In the genomic region with DNA sequence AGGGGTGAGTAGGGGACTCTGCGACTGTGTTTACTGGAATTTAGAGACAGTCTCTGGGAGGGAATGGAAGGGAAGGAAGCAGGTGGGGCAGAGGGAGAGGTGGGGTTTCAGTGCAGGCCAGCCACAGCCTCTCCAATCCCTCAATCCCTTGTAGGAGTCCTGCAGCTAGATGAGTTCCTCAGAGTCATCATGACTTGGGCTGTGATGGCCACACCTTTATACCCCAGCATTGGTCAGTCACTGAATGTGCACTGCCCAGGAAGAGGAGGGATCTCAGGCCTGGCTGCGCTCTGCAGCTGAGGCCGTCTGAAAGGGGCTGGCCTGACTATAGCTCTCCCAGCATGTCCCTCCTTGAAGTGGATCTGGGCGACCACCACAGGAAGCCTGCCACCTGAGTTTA, we compare ENCODE assay signal across 1 cellular context.
A peak's percentile ranks its signal among the peaks of the same experiment; 100 is the strongest.
TF ChIP-seq lines count a peak whose summit lies in the region.

No MANE protein-coding gene starts in this region.

TF ChIP-seq in K562, 482 proteins besides CTCF, POLR2A, EP300 and RAD21 (continued from another document):
- TF ChIP-seq, protein P1, sequence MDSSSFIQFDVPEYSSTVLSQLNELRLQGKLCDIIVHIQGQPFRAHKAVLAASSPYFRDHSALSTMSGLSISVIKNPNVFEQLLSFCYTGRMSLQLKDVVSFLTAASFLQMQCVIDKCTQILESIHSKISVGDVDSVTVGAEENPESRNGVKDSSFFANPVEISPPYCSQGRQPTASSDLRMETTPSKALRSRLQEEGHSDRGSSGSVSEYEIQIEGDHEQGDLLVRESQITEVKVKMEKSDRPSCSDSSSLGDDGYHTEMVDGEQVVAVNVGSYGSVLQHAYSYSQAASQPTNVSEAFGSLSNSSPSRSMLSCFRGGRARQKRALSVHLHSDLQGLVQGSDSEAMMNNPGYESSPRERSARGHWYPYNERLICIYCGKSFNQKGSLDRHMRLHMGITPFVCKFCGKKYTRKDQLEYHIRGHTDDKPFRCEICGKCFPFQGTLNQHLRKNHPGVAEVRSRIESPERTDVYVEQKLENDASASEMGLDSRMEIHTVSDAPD (CRISPR knock-in tag; IDR thresholded peaks at IDR 0.05): no peak
- TF ChIP-seq SIN3A (IDR thresholded peaks at IDR 0.05; ENCODE audit: borderline replicate concordance in 2 of 2, control insufficient read depth in 1 of 2, low read depth in 2 of 2, low read length in 2 of 2): no peak
- no peak for TF ChIP-seq LCOR (CRISPR knock-in tag; IDR thresholded peaks at IDR 0.05)
- peak; percentile 70; the same call in 1 of the 2 replicates for TF ChIP-seq MAFG (tag; conservative IDR thresholded peaks at IDR 0.05)
- TF ChIP-seq, protein P2, sequence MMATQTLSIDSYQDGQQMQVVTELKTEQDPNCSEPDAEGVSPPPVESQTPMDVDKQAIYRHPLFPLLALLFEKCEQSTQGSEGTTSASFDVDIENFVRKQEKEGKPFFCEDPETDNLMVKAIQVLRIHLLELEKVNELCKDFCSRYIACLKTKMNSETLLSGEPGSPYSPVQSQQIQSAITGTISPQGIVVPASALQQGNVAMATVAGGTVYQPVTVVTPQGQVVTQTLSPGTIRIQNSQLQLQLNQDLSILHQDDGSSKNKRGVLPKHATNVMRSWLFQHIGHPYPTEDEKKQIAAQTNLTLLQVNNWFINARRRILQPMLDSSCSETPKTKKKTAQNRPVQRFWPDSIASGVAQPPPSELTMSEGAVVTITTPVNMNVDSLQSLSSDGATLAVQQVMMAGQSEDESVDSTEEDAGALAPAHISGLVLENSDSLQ (IDR thresholded peaks at IDR 0.05): peak; percentile 8; the same call in 1 of the 2 replicates
- TF ChIP-seq, protein P3, sequence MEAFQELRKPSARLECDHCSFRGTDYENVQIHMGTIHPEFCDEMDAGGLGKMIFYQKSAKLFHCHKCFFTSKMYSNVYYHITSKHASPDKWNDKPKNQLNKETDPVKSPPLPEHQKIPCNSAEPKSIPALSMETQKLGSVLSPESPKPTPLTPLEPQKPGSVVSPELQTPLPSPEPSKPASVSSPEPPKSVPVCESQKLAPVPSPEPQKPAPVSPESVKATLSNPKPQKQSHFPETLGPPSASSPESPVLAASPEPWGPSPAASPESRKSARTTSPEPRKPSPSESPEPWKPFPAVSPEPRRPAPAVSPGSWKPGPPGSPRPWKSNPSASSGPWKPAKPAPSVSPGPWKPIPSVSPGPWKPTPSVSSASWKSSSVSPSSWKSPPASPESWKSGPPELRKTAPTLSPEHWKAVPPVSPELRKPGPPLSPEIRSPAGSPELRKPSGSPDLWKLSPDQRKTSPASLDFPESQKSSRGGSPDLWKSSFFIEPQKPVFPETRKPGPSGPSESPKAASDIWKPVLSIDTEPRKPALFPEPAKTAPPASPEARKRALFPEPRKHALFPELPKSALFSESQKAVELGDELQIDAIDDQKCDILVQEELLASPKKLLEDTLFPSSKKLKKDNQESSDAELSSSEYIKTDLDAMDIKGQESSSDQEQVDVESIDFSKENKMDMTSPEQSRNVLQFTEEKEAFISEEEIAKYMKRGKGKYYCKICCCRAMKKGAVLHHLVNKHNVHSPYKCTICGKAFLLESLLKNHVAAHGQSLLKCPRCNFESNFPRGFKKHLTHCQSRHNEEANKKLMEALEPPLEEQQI (IDR thresholded peaks at IDR 0.05): no peak
- TF ChIP-seq ZNF316 (IDR thresholded peaks at IDR 0.05): peak; percentile 64; the same call in 1 of the 2 replicates
- no peak for TF ChIP-seq TFAM (CRISPR knock-in tag; conservative IDR thresholded peaks at IDR 0.05)
- TF ChIP-seq MAFK (IDR thresholded peaks at IDR 0.05; ENCODE audit: low read length): peak; percentile 81
- TF ChIP-seq NRF1 (conservative IDR thresholded peaks at IDR 0.05 in 1 of 2, IDR thresholded peaks at IDR 0.05 in 1 of 2): peak; percentile 55 to 59
- TF ChIP-seq, protein P4, sequence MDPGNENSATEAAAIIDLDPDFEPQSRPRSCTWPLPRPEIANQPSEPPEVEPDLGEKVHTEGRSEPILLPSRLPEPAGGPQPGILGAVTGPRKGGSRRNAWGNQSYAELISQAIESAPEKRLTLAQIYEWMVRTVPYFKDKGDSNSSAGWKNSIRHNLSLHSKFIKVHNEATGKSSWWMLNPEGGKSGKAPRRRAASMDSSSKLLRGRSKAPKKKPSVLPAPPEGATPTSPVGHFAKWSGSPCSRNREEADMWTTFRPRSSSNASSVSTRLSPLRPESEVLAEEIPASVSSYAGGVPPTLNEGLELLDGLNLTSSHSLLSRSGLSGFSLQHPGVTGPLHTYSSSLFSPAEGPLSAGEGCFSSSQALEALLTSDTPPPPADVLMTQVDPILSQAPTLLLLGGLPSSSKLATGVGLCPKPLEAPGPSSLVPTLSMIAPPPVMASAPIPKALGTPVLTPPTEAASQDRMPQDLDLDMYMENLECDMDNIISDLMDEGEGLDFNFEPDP (CRISPR knock-in tag; IDR thresholded peaks at IDR 0.05): no peak
- TF ChIP-seq ZNF197 (CRISPR knock-in tag; IDR thresholded peaks at IDR 0.05; ENCODE audit: low read depth): no peak
- no peak for TF ChIP-seq ELF4 (CRISPR knock-in tag; IDR thresholded peaks at IDR 0.05)
- TF ChIP-seq MAFF (IDR thresholded peaks at IDR 0.05; ENCODE audit: low read length): peak; percentile 73; the same call in 1 of the 2 replicates
- no peak for TF ChIP-seq HEY1 (CRISPR knock-in tag; IDR thresholded peaks at IDR 0.05; ENCODE audit: borderline replicate concordance)
- TF ChIP-seq SIX5 (IDR thresholded peaks at IDR 0.05; ENCODE audit: borderline replicate concordance in 1 of 2, insufficient read depth in 1 of 2, low read depth in 1 of 2, low read length in 2 of 2): no peak
- TF ChIP-seq, protein P5, sequence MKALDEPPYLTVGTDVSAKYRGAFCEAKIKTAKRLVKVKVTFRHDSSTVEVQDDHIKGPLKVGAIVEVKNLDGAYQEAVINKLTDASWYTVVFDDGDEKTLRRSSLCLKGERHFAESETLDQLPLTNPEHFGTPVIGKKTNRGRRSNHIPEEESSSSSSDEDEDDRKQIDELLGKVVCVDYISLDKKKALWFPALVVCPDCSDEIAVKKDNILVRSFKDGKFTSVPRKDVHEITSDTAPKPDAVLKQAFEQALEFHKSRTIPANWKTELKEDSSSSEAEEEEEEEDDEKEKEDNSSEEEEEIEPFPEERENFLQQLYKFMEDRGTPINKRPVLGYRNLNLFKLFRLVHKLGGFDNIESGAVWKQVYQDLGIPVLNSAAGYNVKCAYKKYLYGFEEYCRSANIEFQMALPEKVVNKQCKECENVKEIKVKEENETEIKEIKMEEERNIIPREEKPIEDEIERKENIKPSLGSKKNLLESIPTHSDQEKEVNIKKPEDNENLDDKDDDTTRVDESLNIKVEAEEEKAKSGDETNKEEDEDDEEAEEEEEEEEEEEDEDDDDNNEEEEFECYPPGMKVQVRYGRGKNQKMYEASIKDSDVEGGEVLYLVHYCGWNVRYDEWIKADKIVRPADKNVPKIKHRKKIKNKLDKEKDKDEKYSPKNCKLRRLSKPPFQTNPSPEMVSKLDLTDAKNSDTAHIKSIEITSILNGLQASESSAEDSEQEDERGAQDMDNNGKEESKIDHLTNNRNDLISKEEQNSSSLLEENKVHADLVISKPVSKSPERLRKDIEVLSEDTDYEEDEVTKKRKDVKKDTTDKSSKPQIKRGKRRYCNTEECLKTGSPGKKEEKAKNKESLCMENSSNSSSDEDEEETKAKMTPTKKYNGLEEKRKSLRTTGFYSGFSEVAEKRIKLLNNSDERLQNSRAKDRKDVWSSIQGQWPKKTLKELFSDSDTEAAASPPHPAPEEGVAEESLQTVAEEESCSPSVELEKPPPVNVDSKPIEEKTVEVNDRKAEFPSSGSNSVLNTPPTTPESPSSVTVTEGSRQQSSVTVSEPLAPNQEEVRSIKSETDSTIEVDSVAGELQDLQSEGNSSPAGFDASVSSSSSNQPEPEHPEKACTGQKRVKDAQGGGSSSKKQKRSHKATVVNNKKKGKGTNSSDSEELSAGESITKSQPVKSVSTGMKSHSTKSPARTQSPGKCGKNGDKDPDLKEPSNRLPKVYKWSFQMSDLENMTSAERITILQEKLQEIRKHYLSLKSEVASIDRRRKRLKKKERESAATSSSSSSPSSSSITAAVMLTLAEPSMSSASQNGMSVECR (CRISPR knock-in tag; IDR thresholded peaks at IDR 0.05): no peak
- TF ChIP-seq NFE2 (IDR thresholded peaks at IDR 0.05; ENCODE audit: low read depth): peak; percentile 89
- no peak for TF ChIP-seq SRSF7 (optimal IDR thresholded peaks at IDR 0.05; ENCODE audit: low read depth, low read length)
- TF ChIP-seq RBM39 (optimal IDR thresholded peaks at IDR 0.05; ENCODE audit: low read depth, low read length): no peak
- TF ChIP-seq, protein P6, sequence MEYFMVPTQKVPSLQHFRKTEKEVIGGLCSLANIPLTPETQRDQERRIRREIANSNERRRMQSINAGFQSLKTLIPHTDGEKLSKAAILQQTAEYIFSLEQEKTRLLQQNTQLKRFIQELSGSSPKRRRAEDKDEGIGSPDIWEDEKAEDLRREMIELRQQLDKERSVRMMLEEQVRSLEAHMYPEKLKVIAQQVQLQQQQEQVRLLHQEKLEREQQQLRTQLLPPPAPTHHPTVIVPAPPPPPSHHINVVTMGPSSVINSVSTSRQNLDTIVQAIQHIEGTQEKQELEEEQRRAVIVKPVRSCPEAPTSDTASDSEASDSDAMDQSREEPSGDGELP (CRISPR knock-in tag; IDR thresholded peaks at IDR 0.05; ENCODE audit: borderline replicate concordance): peak; percentile 36; the same call in 1 of the 2 replicates
